2 cellular contexts compared by ENCODE assay signal in the genomic region with DNA sequence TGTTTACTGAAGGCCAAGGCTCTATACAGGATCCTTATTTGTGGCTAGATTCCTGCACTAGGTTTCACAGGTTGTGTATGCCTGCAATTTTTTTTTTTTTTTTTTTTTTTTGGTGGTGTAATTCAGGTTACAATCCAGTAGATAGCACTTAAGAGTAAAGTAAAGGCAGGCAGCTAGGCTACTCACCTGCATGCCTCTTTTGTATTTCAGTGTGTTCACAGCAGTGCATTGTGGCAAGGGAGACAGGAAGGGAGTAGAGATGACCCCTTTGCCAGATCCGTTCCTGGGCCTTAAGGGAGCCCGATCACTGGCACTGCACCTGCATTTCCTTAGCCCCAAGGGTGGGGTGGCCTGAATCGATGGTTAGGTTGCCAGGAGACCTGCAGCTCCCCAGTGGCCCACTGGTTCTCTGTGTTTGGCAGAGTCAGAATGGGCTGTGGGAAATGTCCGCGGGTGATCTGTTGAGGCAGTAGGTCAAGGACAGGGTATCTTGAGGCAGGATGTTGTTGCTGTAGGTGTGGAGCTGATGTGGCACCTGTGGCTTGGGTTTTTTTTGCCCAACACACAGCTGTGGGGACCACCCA.
TF ChIP-seq lines count a peak whose summit lies in the region.

No MANE protein-coding gene starts in this region.

TF ChIP-seq in HCT116, 20 proteins besides CTCF, POLR2A, EP300 and RAD21:
- TF ChIP-seq ELF1 (IDR thresholded peaks at IDR 0.05; ENCODE audit: borderline replicate concordance, low read depth) (no peak), TCF7L2 (IDR thresholded peaks at IDR 0.05; ENCODE audit: borderline replicate concordance, extremely low read depth, insufficient read depth, insufficient read length) (no peak), CEBPB (IDR thresholded peaks at IDR 0.05; ENCODE audit: low read depth) (no peak), YY1 (IDR thresholded peaks at IDR 0.05; ENCODE audit: extremely low read depth, insufficient replicate concordance, low read depth, low read length) (no peak), ZFX (IDR thresholded peaks at IDR 0.05) (no peak), EGR1 (IDR thresholded peaks at IDR 0.05; ENCODE audit: low read depth) (no peak), SP1 (IDR thresholded peaks at IDR 0.05; ENCODE audit: low read depth) (no peak), FOSL1 (IDR thresholded peaks at IDR 0.05; ENCODE audit: low read depth) (no peak), SRF (IDR thresholded peaks at IDR 0.05; ENCODE audit: low read depth) (no peak)
- TF ChIP-seq, protein P1, sequence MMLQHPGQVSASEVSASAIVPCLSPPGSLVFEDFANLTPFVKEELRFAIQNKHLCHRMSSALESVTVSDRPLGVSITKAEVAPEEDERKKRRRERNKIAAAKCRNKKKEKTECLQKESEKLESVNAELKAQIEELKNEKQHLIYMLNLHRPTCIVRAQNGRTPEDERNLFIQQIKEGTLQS (IDR thresholded peaks at IDR 0.05) = no peak
TF ChIP-seq in HCT116: peak in this region for 0.

TF ChIP-seq in H1, 55 proteins besides CTCF, POLR2A, EP300 and RAD21:
- TF ChIP-seq CEBPB (IDR thresholded peaks at IDR 0.05; ENCODE audit: low read depth, low read length) (no peak), CREB1 (IDR thresholded peaks at IDR 0.05) (no peak), GABPA (IDR thresholded peaks at IDR 0.05; ENCODE audit: borderline replicate concordance, insufficient read depth, low read length) (no peak), CHD1 (IDR thresholded peaks at IDR 0.05; ENCODE audit: low read depth, low read length) (no peak), KDM4A (IDR thresholded peaks at IDR 0.05; ENCODE audit: low read depth, low read length, severe bottlenecking) (no peak), JUND (IDR thresholded peaks at IDR 0.05; ENCODE audit: low read length) (no peak), KDM5A (IDR thresholded peaks at IDR 0.05; ENCODE audit: low read length) (no peak), BRCA1 (IDR thresholded peaks at IDR 0.05; ENCODE audit: low read depth, low read length) (no peak), JUN (IDR thresholded peaks at IDR 0.05; ENCODE audit: low read depth, low read length) (no peak), TAF1 (IDR thresholded peaks at IDR 0.05; ENCODE audit: low read depth, low read length) (no peak), FOSL1 (IDR thresholded peaks at IDR 0.05; ENCODE audit: insufficient read depth, low read depth, low read length) (no peak), CBX5 (IDR thresholded peaks at IDR 0.05; ENCODE audit: low read depth, low read length) (no peak)
